Comparison of ENCODE assay signal across 29 cellular contexts in genomic region chr2:239522740-239523119, GRCh38.
"Had no signal": no experiment of that assay in that cellular context is flagged by ENCODE, and none has a peak within 500 bp of the region (broad histone marks: within the 10 kb centered on the region; RNA-seq: fewer than 3 reads in every experiment).

No MANE protein-coding gene starts in this region.

- H3K36me3 Mint-ChIP-seq: activated CD8-positive, alpha-beta memory T cell treated with anti-CD3 and anti-CD28 coated beads, Interleukin-2, amount 10 ng/mL, durations not matched to agents 7 days and 5 days; activated naive CD4-positive, alpha-beta T cell treated with anti-CD3 and anti-CD28 coated beads, Interleukin-2, amount 50 U/mL, for 24 hours; naive thymus-derived CD8-positive, alpha-beta T cell; T-cell had no signal

- H3K4me3 Mint-ChIP-seq: activated CD4-positive, alpha-beta T cell treated with anti-CD3 and anti-CD28 coated beads for 36 hours; activated CD8-positive, alpha-beta memory T cell treated with anti-CD3 and anti-CD28 coated beads, Interleukin-2, amount 10 ng/mL, durations not matched to agents 7 days and 5 days; activated CD8-positive, alpha-beta T cell treated with anti-CD3 and anti-CD28 coated beads, Interleukin-2, amount 10 ng/mL, durations not matched to agents 7 days and 5 days; activated naive CD4-positive, alpha-beta T cell treated with anti-CD3 and anti-CD28 coated beads, Interleukin-2, amount 50 U/mL, for 24 hours; activated naive CD8-positive, alpha-beta T cell treated with anti-CD3 and anti-CD28 coated beads, Interleukin-2, amount 50 U/mL, for 24 hours; central memory CD8-positive, alpha-beta T cell; naive thymus-derived CD8-positive, alpha-beta T cell; neural crest cell; stimulated activated naive CD8-positive, alpha-beta T cell treated with anti-CD3 and anti-CD28 coated beads, Interleukin-15, Interleukin-2, amounts not matched to agents 100 ng/mL and 50 ng/mL, for 24 hours; T-cell; T-helper 2 cell treated with Interferon-gamma antibody and Interleukin-4, amounts not matched to agents 5 μg/mL and 100 μg/mL, for 36 hours had no signal

- H3K27ac Mint-ChIP-seq: activated CD4-positive, alpha-beta T cell treated with anti-CD3 and anti-CD28 coated beads for 36 hours; activated CD8-positive, alpha-beta memory T cell treated with anti-CD3 and anti-CD28 coated beads, Interleukin-2, amount 10 ng/mL, durations not matched to agents 7 days and 5 days; activated CD8-positive, alpha-beta T cell treated with anti-CD3 and anti-CD28 coated beads, Interleukin-2, amount 10 ng/mL, durations not matched to agents 7 days and 5 days; activated naive CD4-positive, alpha-beta T cell treated with anti-CD3 and anti-CD28 coated beads, Interleukin-2, amount 50 U/mL, for 24 hours; activated naive CD8-positive, alpha-beta T cell treated with anti-CD3 and anti-CD28 coated beads, Interleukin-2, amount 50 U/mL, for 24 hours; activated T-helper 2 cell treated with anti-CD3 and anti-CD28 coated beads, Interferon-gamma antibody, Interleukin-2, Interleukin-4, amounts not matched to agents 10 μg/mL and 5 μg/mL and 100 μg/mL, durations not matched to agents 14 hours and 24 hours and 36 hours; naive thymus-derived CD8-positive, alpha-beta T cell; stimulated activated naive CD8-positive, alpha-beta T cell treated with anti-CD3 and anti-CD28 coated beads, Interleukin-15, Interleukin-2, amounts not matched to agents 100 ng/mL and 50 ng/mL, for 24 hours; T-cell; T-helper 2 cell treated with Interferon-gamma antibody and Interleukin-4, amounts not matched to agents 5 μg/mL and 100 μg/mL, for 36 hours had no signal

- H3K27me3 ChIP-seq: gastrocnemius medialis, right lobe of liver, upper lobe of left lung had no signal

- H3K9me3 Mint-ChIP-seq: activated naive CD4-positive, alpha-beta T cell treated with anti-CD3 and anti-CD28 coated beads, Interleukin-2, amount 50 U/mL, for 24 hours; activated naive CD8-positive, alpha-beta T cell treated with anti-CD3 and anti-CD28 coated beads, Interleukin-2, amount 50 U/mL, for 24 hours; activated T-helper 2 cell treated with anti-CD3 and anti-CD28 coated beads, Interferon-gamma antibody, Interleukin-2, Interleukin-4, amounts not matched to agents 10 μg/mL and 5 μg/mL and 100 μg/mL, durations not matched to agents 14 hours and 24 hours and 36 hours; central memory CD8-positive, alpha-beta T cell; neural crest cell; stimulated activated naive CD8-positive, alpha-beta T cell treated with anti-CD3 and anti-CD28 coated beads, Interleukin-15, Interleukin-2, amounts not matched to agents 100 ng/mL and 50 ng/mL, for 24 hours; T-cell; T-helper 2 cell treated with Interferon-gamma antibody and Interleukin-4, amounts not matched to agents 5 μg/mL and 100 μg/mL, for 36 hours had no signal

- H3K27me3 Mint-ChIP-seq: activated CD4-positive, alpha-beta T cell treated with anti-CD3 and anti-CD28 coated beads for 36 hours; activated CD8-positive, alpha-beta memory T cell treated with anti-CD3 and anti-CD28 coated beads, Interleukin-2, amount 10 ng/mL, durations not matched to agents 7 days and 5 days; stimulated activated naive CD8-positive, alpha-beta T cell treated with anti-CD3 and anti-CD28 coated beads, Interleukin-15, Interleukin-2, amounts not matched to agents 100 ng/mL and 50 ng/mL, for 24 hours; T-cell had no signal

- H3K9me3 ChIP-seq: gastrocnemius medialis, lower lobe of right lung, right lobe of liver, upper lobe of left lung had no signal

- H3K27ac ChIP-seq: lower lobe of right lung, parathyroid adenoma, right lobe of liver, upper lobe of left lung had no signal

- DNase-seq: activated CD4-positive, alpha-beta T cell treated with anti-CD3 and anti-CD28 coated beads for 36 hours; activated CD4-positive, CD25-positive, alpha-beta regulatory T cell; activated CD8-positive, alpha-beta memory T cell treated with anti-CD3 and anti-CD28 coated beads, Interleukin-2, amount 10 ng/mL, durations not matched to agents 7 days and 5 days; activated CD8-positive, alpha-beta T cell treated with anti-CD3 and anti-CD28 coated beads, Interleukin-2, amount 10 ng/mL, durations not matched to agents 7 days and 5 days; activated naive CD8-positive, alpha-beta T cell treated with anti-CD3 and anti-CD28 coated beads, Interleukin-2, amount 50 U/mL, for 24 hours; activated T-cell treated with anti-CD3 and anti-CD28 coated beads, Interleukin-2, amount 50 U/mL, for 48 hours; amygdala; dermis blood vessel endothelial cell; effector CD4-positive, alpha-beta T cell; gastrocnemius medialis; glutamatergic neuron; hippocampal formation; mesenchymal stem cell; occipital lobe; stimulated activated CD4-positive, alpha-beta T cell treated with anti-CD3 and anti-CD28 coated beads, Interleukin-12 subunit alpha, Interleukin-12 subunit beta, amount 100 ng/mL, for 4 hours; stimulated activated CD4-positive, alpha-beta T cell treated with anti-CD3 and anti-CD28 coated beads, Interleukin-4, amount 100 ng/mL, for 1 hour; substantia nigra; T-cell; upper lobe of left lung had no signal

- H3K4me3 ChIP-seq: gastrocnemius medialis, lower lobe of right lung, right lobe of liver, upper lobe of left lung had no signal

- H3K4me1 ChIP-seq: lower lobe of right lung, parathyroid adenoma, right lobe of liver, upper lobe of left lung had no signal

- H3K4me1 Mint-ChIP-seq: activated CD8-positive, alpha-beta memory T cell treated with anti-CD3 and anti-CD28 coated beads, Interleukin-2, amount 10 ng/mL, durations not matched to agents 7 days and 5 days; activated naive CD4-positive, alpha-beta T cell treated with anti-CD3 and anti-CD28 coated beads, Interleukin-2, amount 50 U/mL, for 24 hours; activated naive CD8-positive, alpha-beta T cell treated with anti-CD3 and anti-CD28 coated beads, Interleukin-2, amount 50 U/mL, for 24 hours; central memory CD8-positive, alpha-beta T cell; neural crest cell had no signal

- ATAC-seq: activated CD4-positive, alpha-beta T cell treated with anti-CD3 and anti-CD28 coated beads for 36 hours; activated CD8-positive, alpha-beta memory T cell treated with anti-CD3 and anti-CD28 coated beads, Interleukin-2, amount 10 ng/mL, durations not matched to agents 7 days and 5 days; activated CD8-positive, alpha-beta T cell treated with anti-CD3 and anti-CD28 coated beads, Interleukin-2, amount 10 ng/mL, durations not matched to agents 7 days and 5 days; activated naive CD8-positive, alpha-beta T cell treated with anti-CD3 and anti-CD28 coated beads, Interleukin-2, amount 50 U/mL, for 24 hours; naive thymus-derived CD8-positive, alpha-beta T cell; T-cell had no signal
